In the genomic region with DNA sequence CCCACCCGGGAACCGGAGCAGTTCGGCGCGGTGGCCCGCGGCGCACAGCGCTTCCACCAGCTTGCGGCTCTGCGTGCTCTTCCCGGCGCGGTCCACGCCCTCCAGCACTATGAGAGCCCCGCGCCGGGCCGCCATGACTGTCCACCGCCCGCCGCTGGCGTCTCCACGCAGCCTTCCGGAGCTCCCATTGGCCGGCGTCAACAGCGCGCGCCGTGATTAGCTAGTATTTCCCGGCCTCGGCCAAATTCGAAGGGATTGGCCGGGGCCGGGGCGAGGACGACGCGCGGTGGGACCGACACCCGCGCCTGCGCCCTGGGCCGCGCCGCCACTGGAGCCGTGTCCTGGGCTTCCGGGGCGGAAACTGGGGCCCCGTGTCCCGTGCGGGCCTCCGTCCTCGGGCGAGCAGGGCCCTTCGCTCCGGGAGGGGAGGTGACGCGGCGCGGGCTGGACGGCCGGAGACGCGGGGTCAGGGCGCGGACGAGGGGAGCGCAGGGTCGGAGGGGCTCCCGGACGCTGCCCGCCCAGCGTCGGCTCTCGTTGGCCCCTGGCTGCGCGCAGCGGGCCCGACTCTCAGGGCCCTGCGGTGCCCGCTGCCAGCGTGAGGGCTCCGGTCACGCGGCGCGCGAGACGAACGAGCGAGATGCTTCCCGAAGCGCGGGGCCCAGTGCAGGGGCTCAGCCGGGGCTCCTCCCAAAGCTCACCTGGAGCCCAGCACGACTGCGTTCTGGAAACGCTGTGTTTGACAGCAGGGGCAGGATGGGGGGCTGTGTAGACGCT, we compare ENCODE assay signal across 8 cellular contexts. TPM values are rescaled to one million over a fixed set of nuclear protein-coding genes. Genes with fewer than 3 reads are reported as not detected.
DNase-seq lines count a peak whose midpoint lies in the region; ATAC-seq lines count a peak whose summit lies in the region.

A gene with protein sequence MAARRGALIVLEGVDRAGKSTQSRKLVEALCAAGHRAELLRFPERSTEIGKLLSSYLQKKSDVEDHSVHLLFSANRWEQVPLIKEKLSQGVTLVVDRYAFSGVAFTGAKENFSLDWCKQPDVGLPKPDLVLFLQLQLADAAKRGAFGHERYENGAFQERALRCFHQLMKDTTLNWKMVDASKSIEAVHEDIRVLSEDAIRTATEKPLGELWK (minus strand): TSS at position 167 of the 777 bp plus-strand sequence. CDS start 32 bp downstream, at position 135.

- peaks cover 25% of the 10 kb centered on the region for H3K4me1 ChIP-seq in CD8-positive, alpha-beta memory T cell (ENCODE audit: insufficient read depth, low read length)

- ATAC-seq in GM19468 (IDR thresholded peaks at IDR 0.05; ENCODE audit: extremely low read depth, unreplicated experiment) = peak; percentile 90

- peaks cover 24 to 35% (median 29%) of the 10 kb centered on the region in 3 donors for H3K4me1 Mint-ChIP-seq in CD8-positive, alpha-beta memory T cell

- CTCF ChIA-PET in CD8-positive, alpha-beta memory T cell (lab: Charles Lee) = interaction anchor here (0.7 to 1.6 kb wide), 6 partner anchors 12 to 264 kb away, joined by 3 to 13 read pairs (median 5); partner anchors contain the start of gene ING5

- peak within 1 kb of the TSS; percentile 84 to 95 (median 94) for H3K27ac Mint-ChIP-seq in CD8-positive, alpha-beta memory T cell

- H3K4me3 ChIP-seq in CD8-positive, alpha-beta memory T cell (ENCODE audit: low read length) = peak within 1 kb of the TSS; percentile 86

- peaks cover 0 to 40% (median 2%) of the 10 kb centered on the region in 3 donors for H3K36me3 Mint-ChIP-seq in CD8-positive, alpha-beta memory T cell

- no peaks in the 10 kb centered on the region for H3K27me3 Mint-ChIP-seq in CD8-positive, alpha-beta memory T cell

- peak within 1 kb of the TSS; percentile 89 to 99 (median 94) for H3K4me3 Mint-ChIP-seq in CD8-positive, alpha-beta memory T cell

- H3K9me3 Mint-ChIP-seq in CD8-positive, alpha-beta memory T cell = no peaks in the 10 kb centered on the region

- peak within 1 kb of the TSS; percentile 75 for H3K27ac ChIP-seq in CD8-positive, alpha-beta memory T cell (ENCODE audit: low read depth, low read length)

- POLR2A ChIA-PET in CD8-positive, alpha-beta memory T cell (lab: Charles Lee) = interaction anchor here (0.5 to 3.0 kb wide), 6 partner anchors 14 to 182 kb away, joined by 3 to 50 read pairs (median 6); partner anchors contain the start of genes ATG4B, ING5, RTP5 and THAP4

- H3K9me3 ChIP-seq in CD8-positive, alpha-beta memory T cell (ENCODE audit: low read length) = no peaks in the 10 kb centered on the region

- H3K27me3 ChIP-seq in CD8-positive, alpha-beta memory T cell (ENCODE audit: insufficient read depth, low read length, poor library complexity, severe bottlenecking) = no peaks in the 10 kb centered on the region

- DNase-seq in CD8-positive, alpha-beta memory T cell = peak; percentile 93 to 98 (median 96)
- DNase-seq in HT-29 (ENCODE audit: low spot score) (peak; percentile 97), lung microvascular endothelial cell (ENCODE audit: low read depth in 2 of 2) (peak; percentile 97 to 98)
- peak; percentile 94 for DNase-seq in NK-92 treated with Interleukin-12 subunit alpha and Interleukin-12 subunit beta, amount 100 ng/mL, for 24 hours (lab: John Stamatoyannopoulos, UW)
- peak; percentile 97 for DNase-seq in activated CD8-positive, alpha-beta memory T cell treated with anti-CD3 and anti-CD28 coated beads for 24 hours
- peak; percentile 94 for DNase-seq in effector CD4-positive, alpha-beta T cell
- peak; percentile 88 to 92 (median 91) for DNase-seq in stimulated activated CD4-positive, alpha-beta T cell treated with anti-CD3 and anti-CD28 coated beads, TNF-alpha, amount 100 ng/mL, for 48 hours (ENCODE audit: low read depth in 3 of 3)

- peaks cover 13% of the 10 kb centered on the region for H3K36me3 ChIP-seq in CD8-positive, alpha-beta memory T cell (ENCODE audit: insufficient read depth, low read length)

RNA-seq across cellular contexts. Expression of the gene that starts here (rescaled TPM):
- 100 to 1,000 TPM; 131 to 134 TPM for total RNA-seq in CD8-positive, alpha-beta memory T cell
- polyA plus RNA-seq in CD8-positive, alpha-beta memory T cell = 41.1 TPM
- total RNA-seq in HT-29 (2014; rRNA removed; shearing (Covaris generic)) = 162 and 182 TPM in 2 replicates
- total RNA-seq in lung microvascular endothelial cell = 22.0 and 30.3 TPM in 2 replicates

Comparison
In these comparisons a context has a peak if more than half of its experiments do, and no peak if none do; other contexts are left out.
1. Peak in every context shown above with its lines: DNase-seq, ATAC-seq, H3K4me3 ChIP-seq and H3K27ac ChIP-seq.